In the genomic region with DNA sequence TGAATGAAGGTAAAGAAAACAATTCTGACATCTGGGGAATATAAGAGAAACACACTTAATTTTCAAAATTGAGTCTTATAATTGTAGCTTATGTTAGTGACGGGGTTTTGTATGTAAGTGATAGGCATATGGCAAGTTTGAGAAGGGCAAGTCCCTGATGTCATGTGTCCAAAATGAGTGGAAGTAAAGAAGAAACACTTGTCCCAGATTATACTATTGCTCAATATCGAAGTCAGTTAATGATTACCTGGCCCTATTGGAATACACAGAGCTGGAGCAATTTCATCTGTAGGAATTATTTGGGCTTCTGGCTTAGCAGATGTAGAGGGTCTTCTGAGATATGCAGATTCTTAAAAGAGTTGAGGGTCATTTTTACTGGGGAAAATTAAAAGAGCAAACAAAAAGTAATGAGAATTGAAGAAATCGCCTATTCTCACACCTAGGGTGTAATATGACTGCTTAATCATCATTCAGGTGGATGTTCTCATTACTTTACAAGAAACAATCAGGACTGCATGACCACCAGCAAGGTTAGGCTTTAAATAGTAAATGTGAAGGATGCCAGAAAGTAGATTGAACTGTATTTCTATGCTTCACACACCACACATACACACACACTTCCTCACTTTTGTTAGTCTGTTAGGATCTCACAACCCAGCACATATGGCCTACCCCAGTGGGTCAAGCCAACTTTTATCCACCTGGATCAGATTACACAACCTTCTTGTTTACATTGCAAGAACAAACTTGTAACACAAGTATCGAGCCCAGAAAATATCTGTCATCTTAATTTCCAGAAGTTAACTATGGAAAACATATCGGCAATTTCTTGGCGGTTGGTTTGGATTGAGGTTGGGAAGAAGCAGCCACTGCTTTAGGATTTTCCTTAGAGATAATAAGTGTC, we compare ENCODE assay signal across 19 cellular contexts.
DNase-seq lines count a peak whose midpoint lies in the region; ATAC-seq, FAIRE-seq and TF ChIP-seq lines count a peak whose summit lies in the region.
"Had no signal": no experiment of that assay in that cellular context is flagged by ENCODE, and none has a peak within 500 bp of the region (broad histone marks: within the 10 kb centered on the region; RNA-seq: fewer than 3 reads in every experiment).

No MANE protein-coding gene starts in this region.

- H3K27me3 ChIP-seq in GM12878 (replicated peaks in 1 of 2; ENCODE audit: control insufficient read depth in 2 of 2, insufficient read depth in 2 of 2, low read length in 1 of 2) (no peaks in the 10 kb centered on the region), keratinocyte (ENCODE audit: control insufficient read depth, extremely low read depth, insufficient read depth, low read length) (no peaks in the 10 kb centered on the region), psoas muscle (ENCODE audit: insufficient read depth in 3 of 3, low read length in 2 of 3) (no peaks in the 10 kb centered on the region)

- H3K9me3 ChIP-seq in GM12878 (replicated peaks; ENCODE audit: control insufficient read depth, insufficient read depth, low read length), result no peaks in the 10 kb centered on the region
- no peaks in the 10 kb centered on the region for H3K9me3 ChIP-seq in keratinocyte (ENCODE audit: control insufficient read depth, low read depth, low read length)
- no peaks in the 10 kb centered on the region for H3K9me3 ChIP-seq in psoas muscle

- no peak for TF ChIP-seq EP300 in GM12878 (IDR thresholded peaks at IDR 0.05; ENCODE audit: borderline replicate concordance in 1 of 2, control insufficient read depth in 1 of 2, low read depth in 2 of 2, low read length in 2 of 2)

- H3K9ac ChIP-seq in GM12878 (ENCODE audit: control insufficient read depth, insufficient read depth, low read length) (no peak overlapping the region), keratinocyte (ENCODE audit: control insufficient read depth, extremely low read depth, insufficient read depth, low read length) (no peak overlapping the region)

- H3K4me3 Mint-ChIP-seq in stimulated activated memory B cell treated with anti-CD40 and anti-IgM and Interleukin-4, amounts not matched to agents 10 μg/mL and 1 μg/mL and 100 μg/mL, for 72 hours, result no peak overlapping the region
- H3K4me3 Mint-ChIP-seq: B cell; CD4-positive, alpha-beta memory T cell; H9 had no signal

- H4K20me1 ChIP-seq in GM12878 (ENCODE audit: control insufficient read depth, insufficient read depth) (no peaks in the 10 kb centered on the region), keratinocyte (ENCODE audit: control insufficient read depth, extremely low read depth, insufficient read depth, low read length) (no peaks in the 10 kb centered on the region)

- H3K79me2 ChIP-seq in GM12878 (ENCODE audit: control insufficient read depth, insufficient read depth, low read length), result no peaks in the 10 kb centered on the region
- H3K79me2 ChIP-seq in keratinocyte (ENCODE audit: control insufficient read depth, insufficient read depth, low read length), result no peaks in the 10 kb centered on the region

- H3K36me3 Mint-ChIP-seq in stimulated activated memory B cell treated with anti-CD40 and anti-IgM and Interleukin-4, amounts not matched to agents 10 μg/mL and 1 μg/mL and 100 μg/mL, for 72 hours, result no peaks in the 10 kb centered on the region
- H3K36me3 Mint-ChIP-seq: CD4-positive, alpha-beta memory T cell had no signal

- TF ChIP-seq CTCF in GM12878 (IDR thresholded peaks at IDR 0.05 in 2 of 3, conservative IDR thresholded peaks at IDR 0.05 in 1 of 3; ENCODE audit: control insufficient read depth in 2 of 3, extremely low read depth in 1 of 3, insufficient read depth in 1 of 3, low read depth in 3 of 3, low read length in 3 of 3), result no peak
- TF ChIP-seq CTCF in keratinocyte (optimal IDR thresholded peaks at IDR 0.05 in 1 of 3, IDR thresholded peaks at IDR 0.05 in 1 of 3, conservative IDR thresholded peaks at IDR 0.05 in 1 of 3; ENCODE audit: extremely low read depth in 1 of 3, insufficient read depth in 2 of 3, low read length in 3 of 3), result no peak
- TF ChIP-seq CTCF in psoas muscle (IDR thresholded peaks at IDR 0.05), result no peak

- TF ChIP-seq RAD21 in GM12878 (IDR thresholded peaks at IDR 0.05; ENCODE audit: insufficient read depth, low read depth, low read length), result no peak

- no peaks in the 10 kb centered on the region for H3K4me1 Mint-ChIP-seq in stimulated activated memory B cell treated with anti-CD40 and anti-IgM and Interleukin-4, amounts not matched to agents 10 μg/mL and 1 μg/mL and 100 μg/mL, for 72 hours
- H3K4me1 Mint-ChIP-seq: B cell; CD4-positive, alpha-beta memory T cell; H9 had no signal

- DNase-seq in DMS 273 treated with DMSO at 0.1 percent for 48 hours (lab: John Stamatoyannopoulos, UW) (peak; percentile 6), GM12878 (ENCODE audit: low read depth, low spot score) (no peak), keratinocyte (ENCODE audit: low read depth, low spot score) (no peak), psoas muscle (no peak), left cardiac atrium (no peak), NCI-H187 (lab: John Stamatoyannopoulos, UW) (no peak)
- no peak for DNase-seq in stimulated activated CD4-positive, alpha-beta T cell treated with anti-CD3 and anti-CD28 coated beads, Interleukin-2, amount 100 ng/mL, for 48 hours
- DNase-seq: CD4-positive, alpha-beta memory T cell; GDM1; H9; NCI-H1436 treated with DMSO at 0.1 percent for 48 hours; NCI-H2081; NCI-H774; PC-9; SW 1271 had no signal

- dilution Hi-C loops in keratinocyte (cut with MboI; ENCODE audit: extremely low pct_ligation_motif_present, low sequenced_read_pairs), result no loop called here

- H3K27ac Mint-ChIP-seq in stimulated activated memory B cell treated with anti-CD40 and anti-IgM and Interleukin-4, amounts not matched to agents 10 μg/mL and 1 μg/mL and 100 μg/mL, for 72 hours, result no peak overlapping the region
- H3K27ac Mint-ChIP-seq: B cell; CD4-positive, alpha-beta memory T cell had no signal

- SMC1A ChIA-PET in GM12878 (lab: Charles Lee; ENCODE audit: uncharacterized antibody, unreplicated experiment), result no interaction called here

- FAIRE-seq in GM12878 (lab: Jason Lieb, UNC) (peak; percentile 57), keratinocyte (lab: Jason Lieb, UNC) (peak; percentile 34)
- FAIRE-seq: GM12891, K562 had no signal

- H3K4me2 ChIP-seq in GM12878 (ENCODE audit: control insufficient read depth, insufficient read depth) (no peak overlapping the region), keratinocyte (ENCODE audit: control insufficient read depth, extremely low read depth, insufficient read depth, low read depth, low read length) (no peak overlapping the region)
- H3K4me2 ChIP-seq: PC-9 had no signal

- TF ChIP-seq POLR2A in GM12878 (IDR thresholded peaks at IDR 0.05; ENCODE audit: low read depth, low read length), result no peak

- H3K4me1 ChIP-seq in GM12878 (ENCODE audit: control insufficient read depth, insufficient read depth, low read length), result no peaks in the 10 kb centered on the region
- peaks cover 18% of the 10 kb centered on the region for H3K4me1 ChIP-seq in keratinocyte (ENCODE audit: control insufficient read depth, extremely low read depth, insufficient read depth, low read length)
- peaks cover 20% of the 10 kb centered on the region for H3K4me1 ChIP-seq in psoas muscle

- H2AFZ ChIP-seq in GM12878 (ENCODE audit: control insufficient read depth, low read depth, low read length), result no peak overlapping the region
- peak overlapping the region; percentile 17 for H2AFZ ChIP-seq in keratinocyte (ENCODE audit: control insufficient read depth, low read length)
- H2AFZ ChIP-seq: PC-9 had no signal

- no peak overlapping the region for H3K27ac ChIP-seq in GM12878 (ENCODE audit: control insufficient read depth, insufficient read depth)
- H3K27ac ChIP-seq in keratinocyte (ENCODE audit: control insufficient read depth, insufficient read depth, low read length), result peak overlapping the region; percentile 87
- H3K27ac ChIP-seq in psoas muscle, result peak overlapping the region; percentile 64
- H3K27ac ChIP-seq: PC-9 had no signal

- H3K4me3 ChIP-seq in GM12878 (no peak overlapping the region), keratinocyte (ENCODE audit: control insufficient read depth in 2 of 3, extremely low read depth in 1 of 3, insufficient read depth in 2 of 3, low read depth in 1 of 3, low read length in 3 of 3) (no peak overlapping the region), psoas muscle (no peak overlapping the region)
- H3K4me3 ChIP-seq: K562, PC-9 had no signal

- peaks cover 9% of the 10 kb centered on the region for H3K9me3 Mint-ChIP-seq in stimulated activated memory B cell treated with anti-CD40 and anti-IgM and Interleukin-4, amounts not matched to agents 10 μg/mL and 1 μg/mL and 100 μg/mL, for 72 hours
- H3K9me3 Mint-ChIP-seq: H9 had no signal

- ATAC-seq in GM12878 (no peak), psoas muscle (peak in 1 of 4 donors; percentile 43), left cardiac atrium (no peak)
- no peak for ATAC-seq in stimulated activated memory B cell treated with anti-CD40 and anti-IgM and Interleukin-4, amounts not matched to agents 10 μg/mL and 1 μg/mL and 100 μg/mL, for 72 hours
- ATAC-seq: K562 had no signal

- POLR2A ChIA-PET in GM12878 (lab: Charles Lee), result no interaction called here

- no peaks in the 10 kb centered on the region for H3K27me3 Mint-ChIP-seq in stimulated activated memory B cell treated with anti-CD40 and anti-IgM and Interleukin-4, amounts not matched to agents 10 μg/mL and 1 μg/mL and 100 μg/mL, for 72 hours
- H3K27me3 Mint-ChIP-seq: B cell; CD4-positive, alpha-beta memory T cell had no signal

- no peaks in the 10 kb centered on the region for H3K9me1 ChIP-seq in keratinocyte (ENCODE audit: control insufficient read depth, extremely low read depth, insufficient read depth, low read length)

- CTCF ChIA-PET in GM12878 (lab: Yijun Ruan, JAX), result no interaction called here

- RAD21 ChIA-PET in GM12878 (lab: Charles Lee; ENCODE audit: unreplicated experiment), result no interaction called here

- WGBS in GM12878 (ENCODE audit: insufficient coverage, insufficient replicate concordance, low lambda C conversion rate, missing lambda C conversion rate), result 37% methylated on average over 6 of the region's 6 CpGs
- WGBS in psoas muscle, 3 donors, result 47 to 59% (median 55%) methylated on average over 6 of the region's 6 CpGs

- intact Hi-C loops in GM12878 (cut with micrococcal nuclease; ENCODE audit: unreplicated experiment), result no loop called here
- intact Hi-C loops in psoas muscle (cut with DNase I), result no loop called here
- intact Hi-C loops in left cardiac atrium (cut with DNase I), result no loop called here

- in situ Hi-C loops in GM12878 (cut with MboI), result no loop called here

- H3K36me3 ChIP-seq in GM12878 (ENCODE audit: control insufficient read depth in 2 of 2, insufficient read depth in 2 of 2, low read length in 1 of 2), result no peaks in the 10 kb centered on the region
- no peaks in the 10 kb centered on the region for H3K36me3 ChIP-seq in keratinocyte (ENCODE audit: control insufficient read depth in 2 of 2, extremely low read depth in 1 of 2, insufficient read depth in 2 of 2, low read length in 2 of 2)
- H3K36me3 ChIP-seq in psoas muscle (ENCODE audit: insufficient read depth in 1 of 2, low read depth in 1 of 2), result no peaks in the 10 kb centered on the region

- BruUV-seq in GM12878 (replicated peaks; lab: Mats Ljungman, UMichigan), result no TSS peak

TF ChIP-seq in GM12878, 131 proteins besides CTCF, POLR2A, EP300 and RAD21 (continues in another document):
- TF ChIP-seq, protein P1, sequence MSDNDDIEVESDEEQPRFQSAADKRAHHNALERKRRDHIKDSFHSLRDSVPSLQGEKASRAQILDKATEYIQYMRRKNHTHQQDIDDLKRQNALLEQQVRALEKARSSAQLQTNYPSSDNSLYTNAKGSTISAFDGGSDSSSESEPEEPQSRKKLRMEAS (IDR thresholded peaks at IDR 0.05; ENCODE audit: low read depth, low read length), result no peak
